In the genomic region with DNA sequence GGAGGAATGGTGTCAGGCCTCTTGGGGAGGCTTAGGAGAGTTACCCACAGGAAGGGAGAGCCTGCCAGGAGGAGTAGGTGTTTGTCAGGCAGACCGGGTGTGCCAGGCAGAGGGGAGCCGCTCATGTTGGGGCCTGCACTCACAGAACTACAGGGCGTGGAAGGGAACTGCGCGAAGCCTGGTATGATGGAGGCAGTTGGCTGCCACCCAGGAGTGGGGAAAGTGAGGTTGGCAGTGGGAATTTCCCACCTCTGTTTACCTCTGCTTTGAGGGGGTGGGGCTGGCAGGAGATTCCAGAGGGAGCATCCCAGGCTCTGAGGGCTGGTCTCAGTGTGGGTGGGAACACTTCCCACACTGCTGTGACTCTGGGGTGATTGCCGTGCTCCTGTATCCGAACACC, we compare ENCODE assay signal across 16 cellular contexts.
A peak's percentile ranks its signal among the peaks of the same experiment; 100 is the strongest.
DNase-seq lines count a peak whose midpoint lies in the region; ATAC-seq and TF ChIP-seq lines count a peak whose summit lies in the region.
"Had no signal": no experiment of that assay in that cellular context is flagged by ENCODE, and none has a peak within 500 bp of the region (broad histone marks: within the 10 kb centered on the region; RNA-seq: fewer than 3 reads in every experiment).

No MANE protein-coding gene starts in this region.

- no peak overlapping the region for H3K4me3 Mint-ChIP-seq in endothelial cell (ENCODE audit: unreplicated experiment)
- H3K4me3 Mint-ChIP-seq: activated naive CD4-positive, alpha-beta T cell treated with anti-CD3 and anti-CD28 coated beads, Interleukin-2, amount 50 U/mL, for 24 hours; CD8-positive, alpha-beta T cell had no signal

- peak; percentile 15 for DNase-seq in DMS53 (lab: John Stamatoyannopoulos, UW)
- no peak for DNase-seq in DMS53 treated with DMSO at 0.1 percent for 48 hours (lab: John Stamatoyannopoulos, UW; ENCODE audit: unreplicated experiment)
- DNase-seq in NCI-H226, result peak; percentile 92
- no peak for DNase-seq in endothelial cell (ENCODE audit: low spot score)
- DNase-seq in renal cortical epithelial cell (ENCODE audit: low read depth), result peak; percentile 45
- DNase-seq in H4 (ENCODE audit: low spot score), result no peak
- DNase-seq: caudate nucleus; CD8-positive, alpha-beta T cell; heart right ventricle; NCI-H1417 treated with DMSO at 0.1 percent for 48 hours; stimulated activated CD4-positive, alpha-beta T cell treated with anti-CD3 and anti-CD28 coated beads, Interleukin-1b, Interleukin-23, amount 100 ng/mL, for 48 hours; stimulated activated CD8-positive, alpha-beta memory T cell treated with anti-CD3 and anti-CD28 coated beads, Interleukin-4, amount 100 ng/mL, for 48 hours had no signal

- no peaks in the 10 kb centered on the region for H3K9me3 Mint-ChIP-seq in endothelial cell (ENCODE audit: unreplicated experiment)
- H3K9me3 Mint-ChIP-seq: activated naive CD4-positive, alpha-beta T cell treated with anti-CD3 and anti-CD28 coated beads, Interleukin-2, amount 50 U/mL, for 24 hours; CD8-positive, alpha-beta T cell had no signal

- no peaks in the 10 kb centered on the region for H3K36me3 Mint-ChIP-seq in endothelial cell (ENCODE audit: low read depth, unreplicated experiment)
- H3K36me3 Mint-ChIP-seq: activated naive CD4-positive, alpha-beta T cell treated with anti-CD3 and anti-CD28 coated beads, Interleukin-2, amount 50 U/mL, for 24 hours; CD8-positive, alpha-beta T cell had no signal

- H3K27me3 Mint-ChIP-seq in endothelial cell (ENCODE audit: unreplicated experiment), result peaks cover 12% of the 10 kb centered on the region
- H3K27me3 Mint-ChIP-seq: activated naive CD4-positive, alpha-beta T cell treated with anti-CD3 and anti-CD28 coated beads, Interleukin-2, amount 50 U/mL, for 24 hours had no signal

- ATAC-seq in HG02571 (IDR thresholded peaks at IDR 0.05; ENCODE audit: unreplicated experiment) (no peak), GM21526 (IDR thresholded peaks at IDR 0.05; ENCODE audit: low FRiP score, unreplicated experiment) (no peak)
- ATAC-seq: CD8-positive, alpha-beta T cell; K562 had no signal

- peak overlapping the region; percentile 74 for H3K27ac Mint-ChIP-seq in endothelial cell (ENCODE audit: unreplicated experiment)
- H3K27ac Mint-ChIP-seq: activated naive CD4-positive, alpha-beta T cell treated with anti-CD3 and anti-CD28 coated beads, Interleukin-2, amount 50 U/mL, for 24 hours; CD8-positive, alpha-beta T cell had no signal

- peaks cover 57% of the 10 kb centered on the region for H3K4me1 Mint-ChIP-seq in endothelial cell (ENCODE audit: unreplicated experiment)

- TF ChIP-seq CTCF in endothelial cell (IDR thresholded peaks at IDR 0.05; ENCODE audit: unreplicated experiment), result no peak

Comparison
In these comparisons a context has a peak if more than half of its experiments do, and no peak if none do; other contexts are left out.
1. DNase-seq: peak in DMS53 (single experiment), NCI-H226 (single experiment) and renal cortical epithelial cell (single experiment); none in DMS53 treated with DMSO at 0.1 percent for 48 hours (single experiment), endothelial cell (single experiment) and H4 (single experiment).